In the genomic region with DNA sequence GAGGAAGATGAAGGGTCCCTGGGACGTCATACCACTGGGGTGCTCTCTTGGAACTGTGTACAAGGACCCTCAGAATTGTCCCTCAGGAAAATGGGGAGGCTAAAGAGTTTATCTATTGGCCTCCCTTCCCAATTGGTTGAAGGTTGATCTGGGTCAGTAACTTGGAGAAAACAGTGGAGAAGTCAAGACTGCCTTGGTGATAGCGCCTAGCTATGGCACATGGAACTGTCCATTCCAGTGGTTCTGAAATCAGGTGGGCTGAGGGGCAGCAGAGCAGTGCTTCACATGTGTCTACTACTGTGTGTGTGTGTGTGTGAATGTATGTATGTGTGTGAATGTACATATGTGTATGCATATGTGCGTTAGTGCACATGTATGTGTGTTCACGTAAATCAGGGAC, we compare ENCODE assay signal across 1 cellular context.
TF ChIP-seq lines count a peak whose summit lies in the region.

No MANE protein-coding gene starts in this region.

TF ChIP-seq in HCT116, 20 proteins besides CTCF, POLR2A, EP300 and RAD21:
- TF ChIP-seq, protein P1, sequence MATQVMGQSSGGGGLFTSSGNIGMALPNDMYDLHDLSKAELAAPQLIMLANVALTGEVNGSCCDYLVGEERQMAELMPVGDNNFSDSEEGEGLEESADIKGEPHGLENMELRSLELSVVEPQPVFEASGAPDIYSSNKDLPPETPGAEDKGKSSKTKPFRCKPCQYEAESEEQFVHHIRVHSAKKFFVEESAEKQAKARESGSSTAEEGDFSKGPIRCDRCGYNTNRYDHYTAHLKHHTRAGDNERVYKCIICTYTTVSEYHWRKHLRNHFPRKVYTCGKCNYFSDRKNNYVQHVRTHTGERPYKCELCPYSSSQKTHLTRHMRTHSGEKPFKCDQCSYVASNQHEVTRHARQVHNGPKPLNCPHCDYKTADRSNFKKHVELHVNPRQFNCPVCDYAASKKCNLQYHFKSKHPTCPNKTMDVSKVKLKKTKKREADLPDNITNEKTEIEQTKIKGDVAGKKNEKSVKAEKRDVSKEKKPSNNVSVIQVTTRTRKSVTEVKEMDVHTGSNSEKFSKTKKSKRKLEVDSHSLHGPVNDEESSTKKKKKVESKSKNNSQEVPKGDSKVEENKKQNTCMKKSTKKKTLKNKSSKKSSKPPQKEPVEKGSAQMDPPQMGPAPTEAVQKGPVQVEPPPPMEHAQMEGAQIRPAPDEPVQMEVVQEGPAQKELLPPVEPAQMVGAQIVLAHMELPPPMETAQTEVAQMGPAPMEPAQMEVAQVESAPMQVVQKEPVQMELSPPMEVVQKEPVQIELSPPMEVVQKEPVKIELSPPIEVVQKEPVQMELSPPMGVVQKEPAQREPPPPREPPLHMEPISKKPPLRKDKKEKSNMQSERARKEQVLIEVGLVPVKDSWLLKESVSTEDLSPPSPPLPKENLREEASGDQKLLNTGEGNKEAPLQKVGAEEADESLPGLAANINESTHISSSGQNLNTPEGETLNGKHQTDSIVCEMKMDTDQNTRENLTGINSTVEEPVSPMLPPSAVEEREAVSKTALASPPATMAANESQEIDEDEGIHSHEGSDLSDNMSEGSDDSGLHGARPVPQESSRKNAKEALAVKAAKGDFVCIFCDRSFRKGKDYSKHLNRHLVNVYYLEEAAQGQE (IDR thresholded peaks at IDR 0.05; ENCODE audit: low read depth) = peak; percentile 48
- TF ChIP-seq CEBPB (IDR thresholded peaks at IDR 0.05; ENCODE audit: low read depth) = no peak
